8 cellular contexts compared by ENCODE assay signal in the genomic region with DNA sequence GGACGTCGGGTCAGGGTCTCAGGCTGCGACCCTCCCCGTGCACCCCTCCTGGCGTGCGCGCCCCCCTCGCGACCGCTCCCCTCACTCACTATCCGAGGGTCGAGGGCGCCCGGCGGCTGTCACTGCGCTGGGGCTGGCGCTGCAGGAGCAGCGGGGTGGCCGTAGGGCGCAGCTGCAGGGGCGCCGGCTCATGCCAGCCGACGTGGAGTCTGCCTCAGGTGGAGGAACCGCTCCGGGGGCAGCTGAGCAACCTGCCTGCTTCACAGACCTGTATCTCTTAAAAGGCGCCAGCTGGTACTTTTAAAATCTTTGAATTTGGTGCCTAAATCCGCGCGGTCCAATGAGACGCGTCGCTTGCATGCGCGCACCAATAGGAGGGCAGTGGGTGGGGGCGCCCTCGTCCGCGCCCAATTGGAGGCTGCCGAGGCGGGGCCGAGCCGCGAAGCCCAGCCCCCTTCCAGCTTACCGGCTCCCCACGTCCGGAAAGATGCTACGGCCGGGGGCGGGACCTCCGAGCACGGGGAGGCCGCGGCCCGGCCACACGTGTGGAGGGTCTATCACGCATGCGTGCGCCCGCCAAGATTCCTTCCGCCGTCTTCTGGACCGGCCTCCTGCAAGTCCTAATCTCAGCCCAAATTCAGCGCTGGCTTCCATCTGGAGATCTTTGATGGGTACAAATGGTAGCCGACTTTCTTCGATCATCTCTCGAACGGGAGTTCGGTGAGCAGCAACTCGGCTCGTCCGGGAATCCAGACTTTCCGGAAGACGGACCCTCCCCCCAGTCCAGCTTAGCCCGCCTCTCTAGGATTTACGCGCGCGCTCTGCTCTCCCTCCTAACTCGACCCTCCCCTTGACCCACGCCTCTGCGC. TPM values are rescaled to one million over a fixed set of nuclear protein-coding genes. Genes with fewer than 3 reads are reported as not detected.
DNase-seq lines count a peak whose midpoint lies in the region; ATAC-seq and TF ChIP-seq lines count a peak whose summit lies in the region.

A gene with protein sequence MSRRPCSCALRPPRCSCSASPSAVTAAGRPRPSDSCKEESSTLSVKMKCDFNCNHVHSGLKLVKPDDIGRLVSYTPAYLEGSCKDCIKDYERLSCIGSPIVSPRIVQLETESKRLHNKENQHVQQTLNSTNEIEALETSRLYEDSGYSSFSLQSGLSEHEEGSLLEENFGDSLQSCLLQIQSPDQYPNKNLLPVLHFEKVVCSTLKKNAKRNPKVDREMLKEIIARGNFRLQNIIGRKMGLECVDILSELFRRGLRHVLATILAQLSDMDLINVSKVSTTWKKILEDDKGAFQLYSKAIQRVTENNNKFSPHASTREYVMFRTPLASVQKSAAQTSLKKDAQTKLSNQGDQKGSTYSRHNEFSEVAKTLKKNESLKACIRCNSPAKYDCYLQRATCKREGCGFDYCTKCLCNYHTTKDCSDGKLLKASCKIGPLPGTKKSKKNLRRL (minus strand): TSS at position 274 of the 869 bp plus-strand sequence. CDS start 82 bp downstream, at position 192.

- H2AFZ ChIP-seq in fibroblast of lung (ENCODE audit: low read length) = peak within 1 kb of the TSS; percentile 68

- POLR2A ChIA-PET in RWPE1 (lab: Yijun Ruan, JAX; ENCODE audit: low non-redundant PET) = interaction anchor here (0.5 kb wide), 1 partner anchor 1113 kb away, joined by 3 read pairs; no protein-coding TSS in a partner anchor
- POLR2A ChIA-PET in naive thymus-derived CD4-positive, alpha-beta T cell (lab: Charles Lee) = interaction anchor here (0.7 to 2.1 kb wide), 6 partner anchors 14 to 1593 kb away, joined by 3 to 16 read pairs (median 4); a partner anchor contains a TSS

- H3K4me3 Mint-ChIP-seq in activated T-helper 17 cell treated with anti-CD3 and anti-CD28 coated beads, Interleukin-2, amount 50 U/mL, for 72 hours = peak within 1 kb of the TSS; percentile 88
- H3K4me3 Mint-ChIP-seq in naive thymus-derived CD4-positive, alpha-beta T cell = peak within 1 kb of the TSS; percentile 92 to 100 (median 96)
- peak within 1 kb of the TSS; percentile 87 to 96 for H3K4me3 Mint-ChIP-seq in stimulated activated naive B cell treated with anti-CD40 and anti-IgM and Interleukin-4, amounts not matched to agents 10 μg/mL and 1 μg/mL and 100 μg/mL, for 72 hours

- intact Hi-C loops in naive thymus-derived CD4-positive, alpha-beta T cell (cut with micrococcal nuclease) = loop anchor here (2.0 to 5.0 kb wide), 8 partner anchors 42 to 1750 kb away; a partner anchor contains a TSS

- no peaks in the 10 kb centered on the region for H3K9me3 ChIP-seq in fibroblast of lung (ENCODE audit: control insufficient read depth, insufficient read depth, low read depth, low read length)
- no peaks in the 10 kb centered on the region for H3K9me3 ChIP-seq in naive thymus-derived CD4-positive, alpha-beta T cell (ENCODE audit: control insufficient read depth in 2 of 3, low read length in 3 of 3)

- peaks cover 83% of the 10 kb centered on the region for H3K36me3 Mint-ChIP-seq in activated T-helper 17 cell treated with anti-CD3 and anti-CD28 coated beads, Interleukin-2, amount 50 U/mL, for 72 hours (ENCODE audit: low read depth)
- peaks cover 0 to 25% (median 3%) of the 10 kb centered on the region in 5 donors for H3K36me3 Mint-ChIP-seq in naive thymus-derived CD4-positive, alpha-beta T cell
- peaks cover 9 to 28% of the 10 kb centered on the region in 2 donors for H3K36me3 Mint-ChIP-seq in stimulated activated naive B cell treated with anti-CD40 and anti-IgM and Interleukin-4, amounts not matched to agents 10 μg/mL and 1 μg/mL and 100 μg/mL, for 72 hours

- H3K79me2 ChIP-seq in fibroblast of lung (ENCODE audit: control insufficient read depth, insufficient read depth, low read length) = peaks cover 74% of the 10 kb centered on the region

- peak within 1 kb of the TSS; percentile 69 for H3K4me3 ChIP-seq in LNCaP clone FGC (ENCODE audit: low read depth, low read length)
- H3K4me3 ChIP-seq in fibroblast of lung (replicated peaks in 1 of 4; ENCODE audit: control extremely low read depth in 1 of 4, insufficient read depth in 1 of 4, low read depth in 3 of 4, low read length in 4 of 4) = peak within 1 kb of the TSS; percentile 84 to 94 (median 88)
- peak within 1 kb of the TSS; percentile 94 for H3K4me3 ChIP-seq in naive thymus-derived CD4-positive, alpha-beta T cell (ENCODE audit: low read length)

- H4K20me1 ChIP-seq in fibroblast of lung (ENCODE audit: control insufficient read depth, extremely low read depth, insufficient read depth, low read length) = no peaks in the 10 kb centered on the region

- H3K27ac ChIP-seq in RWPE1 (peak within 1 kb of the TSS; percentile 96), fibroblast of lung (ENCODE audit: insufficient read depth, low read length) (peak within 1 kb of the TSS; percentile 95)
- peak within 1 kb of the TSS; percentile 89 for H3K27ac ChIP-seq in naive thymus-derived CD4-positive, alpha-beta T cell (ENCODE audit: low read depth, low read length)

- H3K27ac Mint-ChIP-seq in activated T-helper 17 cell treated with anti-CD3 and anti-CD28 coated beads, Interleukin-2, amount 50 U/mL, for 72 hours = peak within 1 kb of the TSS; percentile 94
- H3K27ac Mint-ChIP-seq in naive thymus-derived CD4-positive, alpha-beta T cell = peak within 1 kb of the TSS; percentile 87 to 99 (median 95)
- H3K27ac Mint-ChIP-seq in stimulated activated naive B cell treated with anti-CD40 and anti-IgM and Interleukin-4, amounts not matched to agents 10 μg/mL and 1 μg/mL and 100 μg/mL, for 72 hours = peak within 1 kb of the TSS; percentile 98

- CTCF ChIA-PET in RWPE1 (lab: Yijun Ruan, JAX) = no interaction called here
- CTCF ChIA-PET in naive thymus-derived CD4-positive, alpha-beta T cell (lab: Charles Lee) = interaction anchor here (0.8 kb wide), 1 partner anchor 25 kb away, joined by 3 read pairs; no protein-coding TSS in a partner anchor

- DNase-seq in Daoy (ENCODE audit: low read depth) (peak; percentile 100), GOT3 (lab: John Stamatoyannopoulos, UW) (peak; percentile 92), LNCaP clone FGC (ENCODE audit: low read depth) (peak; percentile 89), RWPE1 (ENCODE audit: low spot score) (peak; percentile 96), fibroblast of lung (ENCODE audit: low read depth in 2 of 2) (peak; percentile 98)
- DNase-seq in naive thymus-derived CD4-positive, alpha-beta T cell = peak; percentile 94 to 98 (median 96)
- peak; percentile 98 for DNase-seq in stimulated activated naive B cell treated with anti-CD40 and anti-IgM and Interleukin-4, amounts not matched to agents 10 μg/mL and 1 μg/mL and 100 μg/mL, for 72 hours

- peaks cover 25% of the 10 kb centered on the region for H3K4me1 Mint-ChIP-seq in activated T-helper 17 cell treated with anti-CD3 and anti-CD28 coated beads, Interleukin-2, amount 50 U/mL, for 72 hours
- H3K4me1 Mint-ChIP-seq in naive thymus-derived CD4-positive, alpha-beta T cell = peaks cover 33 to 58% (median 43%) of the 10 kb centered on the region in 7 donors
- peaks cover 17 to 38% of the 10 kb centered on the region in 2 donors for H3K4me1 Mint-ChIP-seq in stimulated activated naive B cell treated with anti-CD40 and anti-IgM and Interleukin-4, amounts not matched to agents 10 μg/mL and 1 μg/mL and 100 μg/mL, for 72 hours

- H3K27me3 Mint-ChIP-seq in activated T-helper 17 cell treated with anti-CD3 and anti-CD28 coated beads, Interleukin-2, amount 50 U/mL, for 72 hours = no peaks in the 10 kb centered on the region
- no peaks in the 10 kb centered on the region for H3K27me3 Mint-ChIP-seq in naive thymus-derived CD4-positive, alpha-beta T cell
- H3K27me3 Mint-ChIP-seq in stimulated activated naive B cell treated with anti-CD40 and anti-IgM and Interleukin-4, amounts not matched to agents 10 μg/mL and 1 μg/mL and 100 μg/mL, for 72 hours = no peaks in the 10 kb centered on the region

- peak within 1 kb of the TSS; percentile 86 for H3K9ac ChIP-seq in fibroblast of lung (ENCODE audit: insufficient read depth, low read length)

- ATAC-seq in activated T-helper 17 cell treated with anti-CD3 and anti-CD28 coated beads, Interleukin-2, amount 50 U/mL, for 72 hours (replicated peaks) = peak; percentile 90
- peak; percentile 97 for ATAC-seq in naive thymus-derived CD4-positive, alpha-beta T cell
- peak; percentile 85 to 89 for ATAC-seq in stimulated activated naive B cell treated with anti-CD40 and anti-IgM and Interleukin-4, amounts not matched to agents 10 μg/mL and 1 μg/mL and 100 μg/mL, for 72 hours (replicated peaks)

- TF ChIP-seq CTCF in LNCaP clone FGC (IDR thresholded peaks at IDR 0.05; ENCODE audit: control insufficient read depth, extremely low read depth, insufficient read depth) (no peak), RWPE1 (conservative IDR thresholded peaks at IDR 0.05; ENCODE audit: low read depth) (no peak), fibroblast of lung (conservative IDR thresholded peaks at IDR 0.05 in 1 of 2, IDR thresholded peaks at IDR 0.05 in 1 of 2; ENCODE audit: low read depth in 1 of 2, low read length in 2 of 2) (no peak)

- H3K27me3 ChIP-seq in fibroblast of lung (ENCODE audit: control insufficient read depth, insufficient read depth, low read length) = no peaks in the 10 kb centered on the region
- H3K27me3 ChIP-seq in naive thymus-derived CD4-positive, alpha-beta T cell (ENCODE audit: control insufficient read depth in 2 of 2, insufficient read depth in 2 of 2, low read length in 2 of 2) = no peaks in the 10 kb centered on the region

- H3K4me2 ChIP-seq in fibroblast of lung (ENCODE audit: extremely low read depth, insufficient read depth, low read length) = peak within 1 kb of the TSS; percentile 92

- no peaks in the 10 kb centered on the region for H3K9me3 Mint-ChIP-seq in activated T-helper 17 cell treated with anti-CD3 and anti-CD28 coated beads, Interleukin-2, amount 50 U/mL, for 72 hours
- peaks cover 0 to 6% (median 0%) of the 10 kb centered on the region in 11 donors for H3K9me3 Mint-ChIP-seq in naive thymus-derived CD4-positive, alpha-beta T cell
- H3K9me3 Mint-ChIP-seq in stimulated activated naive B cell treated with anti-CD40 and anti-IgM and Interleukin-4, amounts not matched to agents 10 μg/mL and 1 μg/mL and 100 μg/mL, for 72 hours = no peaks in the 10 kb centered on the region

- H3K4me1 ChIP-seq in fibroblast of lung (ENCODE audit: control insufficient read depth, extremely low read depth, insufficient read depth, low read length) = peaks cover 5% of the 10 kb centered on the region
- H3K4me1 ChIP-seq in naive thymus-derived CD4-positive, alpha-beta T cell (ENCODE audit: control insufficient read depth in 2 of 2, insufficient read depth in 2 of 2, low read length in 2 of 2) = peaks cover 10 to 20% of the 10 kb centered on the region in 2 donors

- no peaks in the 10 kb centered on the region for H3K36me3 ChIP-seq in fibroblast of lung (ENCODE audit: control insufficient read depth, insufficient read depth, low read length)
- H3K36me3 ChIP-seq in naive thymus-derived CD4-positive, alpha-beta T cell (ENCODE audit: control insufficient read depth in 2 of 3, insufficient read depth in 3 of 3, low read length in 3 of 3) = peaks cover 0 to 4% (median 0%) of the 10 kb centered on the region in 3 experiments

RNA-seq across cellular contexts. Expression of the gene that starts here (rescaled TPM):
- total RNA-seq in Daoy (2014; rRNA removed; shearing (Covaris generic)) = 64.4 and 80.4 TPM in 2 replicates
- 10 to 100 TPM; 39.7 to 41.4 TPM for total RNA-seq in activated T-helper 17 cell treated with anti-CD3 and anti-CD28 coated beads, Interleukin-2, amount 50 U/mL, for 72 hours
- total RNA-seq in fibroblast of lung = 6.9 and 8.4 TPM in 2 replicates
- polyA plus RNA-seq in fibroblast of lung = 11.7 and 26.1 TPM in 2 replicates
- 7.9 and 16.8 TPM in 2 replicates for polyA plus RNA-seq in fibroblast of lung (2012)
- 0.12 and 1.0 TPM in 2 replicates for polyA minus RNA-seq in fibroblast of lung (ENCODE audit: low replicate concordance)
- 10 to 100 TPM in 2 of 5 experiments, 1 to 10 TPM in 3; 3.2 to 50.2 (median 9.2) TPM for total RNA-seq in naive thymus-derived CD4-positive, alpha-beta T cell
- 1 to 10 TPM; 5.3 to 9.0 TPM for polyA plus RNA-seq in naive thymus-derived CD4-positive, alpha-beta T cell

Comparison
In these comparisons a context has a peak if more than half of its experiments do, and no peak if none do; other contexts are left out.
1. Peak in every context shown above with its lines: DNase-seq, ATAC-seq, H3K4me3 ChIP-seq and H3K27ac ChIP-seq.